ENCODE assay signal across 1 cellular context in the genomic region with DNA sequence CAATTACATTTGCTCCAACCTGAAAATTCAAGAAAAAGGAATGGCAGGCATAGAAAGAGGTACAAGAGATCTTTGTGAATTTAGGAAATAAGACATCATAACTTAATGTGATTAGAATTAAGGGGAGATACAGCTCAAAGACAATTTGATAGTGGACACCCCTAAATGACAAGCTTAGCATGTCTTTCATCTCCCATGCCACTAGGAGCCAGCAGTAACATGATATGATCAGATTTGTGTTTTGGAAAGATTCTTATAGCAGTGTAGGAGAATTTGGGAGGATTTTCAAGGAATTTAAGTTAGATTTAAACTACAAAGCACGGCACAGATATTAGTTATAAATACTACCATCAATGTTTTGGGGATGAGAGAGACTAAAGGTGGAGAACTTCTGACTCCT.
TF ChIP-seq lines count a peak whose summit lies in the region.

No MANE protein-coding gene starts in this region.

TF ChIP-seq in HepG2, 621 proteins besides CTCF, POLR2A, EP300 and RAD21 (continued from another document):
- TF ChIP-seq FOXP1 (IDR thresholded peaks at IDR 0.05), result no peak
- no peak for TF ChIP-seq FOXP1 (CRISPR knock-in tag; IDR thresholded peaks at IDR 0.05)
- TF ChIP-seq, protein P1, sequence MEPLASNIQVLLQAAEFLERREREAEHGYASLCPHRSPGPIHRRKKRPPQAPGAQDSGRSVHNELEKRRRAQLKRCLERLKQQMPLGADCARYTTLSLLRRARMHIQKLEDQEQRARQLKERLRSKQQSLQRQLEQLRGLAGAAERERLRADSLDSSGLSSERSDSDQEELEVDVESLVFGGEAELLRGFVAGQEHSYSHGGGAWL (CRISPR knock-in tag; IDR thresholded peaks at IDR 0.05), result no peak
- no peak for TF ChIP-seq RARG (CRISPR knock-in tag; IDR thresholded peaks at IDR 0.05; ENCODE audit: low read depth)
- TF ChIP-seq ZBTB20 (CRISPR knock-in tag; IDR thresholded peaks at IDR 0.05; ENCODE audit: borderline replicate concordance, low read depth), result no peak
- no peak for TF ChIP-seq YY1 (IDR thresholded peaks at IDR 0.05; ENCODE audit: insufficient read depth, insufficient replicate concordance, low read depth, low read length)
- TF ChIP-seq, protein P2, sequence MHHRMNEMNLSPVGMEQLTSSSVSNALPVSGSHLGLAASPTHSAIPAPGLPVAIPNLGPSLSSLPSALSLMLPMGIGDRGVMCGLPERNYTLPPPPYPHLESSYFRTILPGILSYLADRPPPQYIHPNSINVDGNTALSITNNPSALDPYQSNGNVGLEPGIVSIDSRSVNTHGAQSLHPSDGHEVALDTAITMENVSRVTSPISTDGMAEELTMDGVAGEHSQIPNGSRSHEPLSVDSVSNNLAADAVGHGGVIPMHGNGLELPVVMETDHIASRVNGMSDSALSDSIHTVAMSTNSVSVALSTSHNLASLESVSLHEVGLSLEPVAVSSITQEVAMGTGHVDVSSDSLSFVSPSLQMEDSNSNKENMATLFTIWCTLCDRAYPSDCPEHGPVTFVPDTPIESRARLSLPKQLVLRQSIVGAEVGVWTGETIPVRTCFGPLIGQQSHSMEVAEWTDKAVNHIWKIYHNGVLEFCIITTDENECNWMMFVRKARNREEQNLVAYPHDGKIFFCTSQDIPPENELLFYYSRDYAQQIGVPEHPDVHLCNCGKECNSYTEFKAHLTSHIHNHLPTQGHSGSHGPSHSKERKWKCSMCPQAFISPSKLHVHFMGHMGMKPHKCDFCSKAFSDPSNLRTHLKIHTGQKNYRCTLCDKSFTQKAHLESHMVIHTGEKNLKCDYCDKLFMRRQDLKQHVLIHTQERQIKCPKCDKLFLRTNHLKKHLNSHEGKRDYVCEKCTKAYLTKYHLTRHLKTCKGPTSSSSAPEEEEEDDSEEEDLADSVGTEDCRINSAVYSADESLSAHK (CRISPR knock-in tag; IDR thresholded peaks at IDR 0.05; ENCODE audit: borderline replicate concordance), result no peak
- TF ChIP-seq, protein P3, sequence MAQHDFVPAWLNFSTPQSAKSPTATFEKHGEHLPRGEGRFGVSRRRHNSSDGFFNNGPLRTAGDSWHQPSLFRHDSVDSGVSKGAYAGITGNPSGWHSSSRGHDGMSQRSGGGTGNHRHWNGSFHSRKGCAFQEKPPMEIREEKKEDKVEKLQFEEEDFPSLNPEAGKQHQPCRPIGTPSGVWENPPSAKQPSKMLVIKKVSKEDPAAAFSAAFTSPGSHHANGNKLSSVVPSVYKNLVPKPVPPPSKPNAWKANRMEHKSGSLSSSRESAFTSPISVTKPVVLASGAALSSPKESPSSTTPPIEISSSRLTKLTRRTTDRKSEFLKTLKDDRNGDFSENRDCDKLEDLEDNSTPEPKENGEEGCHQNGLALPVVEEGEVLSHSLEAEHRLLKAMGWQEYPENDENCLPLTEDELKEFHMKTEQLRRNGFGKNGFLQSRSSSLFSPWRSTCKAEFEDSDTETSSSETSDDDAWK (CRISPR knock-in tag; IDR thresholded peaks at IDR 0.05), result no peak
- no peak for TF ChIP-seq EEA1 (CRISPR knock-in tag; IDR thresholded peaks at IDR 0.05; ENCODE audit: borderline replicate concordance)
- TF ChIP-seq ZNF7 (CRISPR knock-in tag; IDR thresholded peaks at IDR 0.05), result no peak
